20 cellular contexts compared by ENCODE assay signal in the genomic region with DNA sequence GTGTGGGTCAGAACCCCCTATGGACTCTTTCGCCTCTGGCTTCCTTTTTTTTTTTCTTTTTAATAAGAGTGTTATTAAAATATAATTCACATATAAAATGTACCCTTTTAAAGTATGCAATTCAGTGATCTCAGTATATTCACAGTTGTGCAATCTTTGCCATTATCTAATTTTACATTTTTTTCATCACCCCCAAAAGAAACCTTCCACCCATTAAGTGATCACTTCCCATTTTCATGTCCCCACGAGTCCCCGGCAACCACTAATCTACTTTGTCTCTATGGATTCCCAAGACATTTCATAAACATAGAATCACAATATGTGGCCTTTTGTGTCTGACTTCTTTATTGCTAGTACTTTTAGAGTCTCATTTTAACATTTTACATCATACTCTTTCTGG. TPM values are rescaled to one million over a fixed set of nuclear protein-coding genes. Genes with fewer than 3 reads are reported as not detected.
A peak's percentile ranks its signal among the peaks of the same experiment; 100 is the strongest.
DNase-seq lines count a peak whose midpoint lies in the region; ATAC-seq, FAIRE-seq and TF ChIP-seq lines count a peak whose summit lies in the region.
"Had no signal": no experiment of that assay in that cellular context is flagged by ENCODE, and none has a peak within 500 bp of the region (broad histone marks: within the 10 kb centered on the region; RNA-seq: fewer than 3 reads in every experiment).

No MANE protein-coding gene starts in this region.

- H3K27me3 ChIP-seq in HepG2 (ENCODE audit: control insufficient read depth in 1 of 2, insufficient read depth in 2 of 2, low read length in 2 of 2) (peaks cover 1 to 4% of the 10 kb centered on the region in 2 experiments; a peak in 2 of 5 replicates), right lobe of liver (no peaks in the 10 kb centered on the region), K562 (ENCODE audit: control insufficient read depth in 2 of 2, insufficient read depth in 2 of 2, low read length in 2 of 2) (peaks cover 0 to 4% of the 10 kb centered on the region in 2 experiments; a peak in 2 of 5 replicates), esophagus squamous epithelium (no peaks in the 10 kb centered on the region), osteoblast (ENCODE audit: insufficient read depth, low read length) (no peaks in the 10 kb centered on the region), ascending aorta (no peaks in the 10 kb centered on the region)

- ATAC-seq in HepG2 (no peak), right lobe of liver (no peak), K562 (no peak)

- no peak overlapping the region for H2AFZ ChIP-seq in HepG2 (ENCODE audit: low read length)
- H2AFZ ChIP-seq in K562 (ENCODE audit: low read depth, low read length): no peak overlapping the region
- no peak overlapping the region for H2AFZ ChIP-seq in osteoblast (ENCODE audit: low read length)

- no peaks in the 10 kb centered on the region for H3K79me2 ChIP-seq in HepG2 (ENCODE audit: insufficient read depth, low read length)
- H3K79me2 ChIP-seq in K562 (ENCODE audit: control insufficient read depth, insufficient read depth, low read length): no peaks in the 10 kb centered on the region
- H3K79me2 ChIP-seq in osteoblast (ENCODE audit: insufficient read depth, low read length): no peaks in the 10 kb centered on the region

- TF ChIP-seq RAD21 in HepG2 (CRISPR knock-in tag; IDR thresholded peaks at IDR 0.05) (no peak), K562 (CRISPR knock-in tag; conservative IDR thresholded peaks at IDR 0.05 in 1 of 2, IDR thresholded peaks at IDR 0.05 in 1 of 2) (no peak)

- BruUV-seq in HepG2 (replicated peaks; lab: Mats Ljungman, UMichigan) (no TSS peak), K562 (replicated peaks; lab: Mats Ljungman, UMichigan) (no TSS peak)

- H3K4me1 ChIP-seq in HepG2 (ENCODE audit: insufficient read depth, low read length) (0 out of 2 replicates have a peak, but pooled peaks cover 8% of the 10 kb centered on the region), right lobe of liver (no peaks in the 10 kb centered on the region), K562 (replicated peaks in 1 of 2; ENCODE audit: control insufficient read depth in 2 of 2, insufficient read depth in 2 of 2, low read length in 2 of 2) (no peaks in the 10 kb centered on the region), esophagus squamous epithelium (peaks cover 0 to 36% (median 9%) of the 10 kb centered on the region in 3 donors), osteoblast (ENCODE audit: insufficient read depth, low read length) (no peaks in the 10 kb centered on the region), ascending aorta (no peaks in the 10 kb centered on the region)

- POLR2A ChIA-PET in HepG2 (lab: Yijun Ruan, JAX) (no interaction called here), K562 (lab: Yijun Ruan, JAX) (no interaction called here)

- FAIRE-seq in HepG2 (lab: Jason Lieb, UNC) (no peak), K562 (lab: Jason Lieb, UNC) (no peak)
- FAIRE-seq: astrocyte, GM12892 had no signal

- DNase-seq in HepG2 (ENCODE audit: low spot score) (no peak), right lobe of liver (no peak), NOMO-1 treated with DMSO at 0.1 percent for 48 hours (lab: John Stamatoyannopoulos, UW; ENCODE audit: unreplicated experiment) (peak; percentile 94), K562 (ENCODE audit: extremely low read depth in 1 of 4, low spot score in 3 of 4) (no peak), esophagus squamous epithelium (lab: John Stamatoyannopoulos, UW) (no peak), osteoblast (ENCODE audit: insufficient read length, low spot score, missing footprints) (no peak), ascending aorta (ENCODE audit: low spot score in 2 of 2) (no peak)
- no peak for DNase-seq in activated T-cell treated with anti-CD3 and anti-CD28 coated beads, Interleukin-2, amount 50 U/mL, for 1 hour
- DNase-seq: activated CD4-positive, alpha-beta T cell treated with anti-CD3 and anti-CD28 coated beads for 48 hours; central memory CD4-positive, alpha-beta T cell; dermis blood vessel endothelial cell; glutamatergic neuron; HCEC 1CT; NCI-H146; NCI-H524; trophoblast cell had no signal

- 46% methylated on average over 3 of the region's 3 CpGs for WGBS in HepG2 (ENCODE audit: low lambda C conversion rate)
- 72% methylated on average over 3 of the region's 3 CpGs for WGBS in right lobe of liver (ENCODE audit: insufficient coverage, low coverage, low lambda C conversion rate, missing lambda C conversion rate)
- WGBS in K562 (ENCODE audit: insufficient coverage, low coverage, missing lambda C conversion rate): 29% methylated on average over 2 of the region's 3 CpGs
- 50 to 58% methylated on average over 3 of the region's 3 CpGs for WGBS in esophagus squamous epithelium, 2 donors

- TF ChIP-seq POLR2A in HepG2 (IDR thresholded peaks at IDR 0.05; ENCODE audit: insufficient read depth in 1 of 2, low read depth in 2 of 2, low read length in 2 of 2) (no peak), right lobe of liver (IDR thresholded peaks at IDR 0.05) (no peak), K562 (conservative IDR thresholded peaks at IDR 0.05) (no peak), esophagus squamous epithelium (IDR thresholded peaks at IDR 0.05) (no peak)

- CTCF ChIA-PET in HepG2 (lab: Yijun Ruan, JAX; ENCODE audit: low intra/inter-chr PET ratio, low total read pairs): no interaction called here
- CTCF ChIA-PET in K562 (lab: Yijun Ruan, JAX; ENCODE audit: low intra/inter-chr PET ratio): no interaction called here

- H3K4me3 ChIP-seq in HepG2 (replicated peaks in 1 of 3; ENCODE audit: insufficient read depth in 1 of 3, low read depth in 2 of 3, low read length in 3 of 3) (no peak overlapping the region), right lobe of liver (no peak overlapping the region), K562 (no peak overlapping the region), esophagus squamous epithelium (no peak overlapping the region), osteoblast (ENCODE audit: insufficient read depth, low read length) (no peak overlapping the region), ascending aorta (no peak overlapping the region)
- H3K4me3 ChIP-seq: lung, SK-N-MC had no signal

- H4K20me1 ChIP-seq in HepG2 (ENCODE audit: insufficient read depth, low read length) (no peaks in the 10 kb centered on the region), K562 (replicated peaks; ENCODE audit: control insufficient read depth, insufficient read depth, low read length) (no peaks in the 10 kb centered on the region), osteoblast (ENCODE audit: insufficient read depth, low read length) (no peaks in the 10 kb centered on the region)

- intact Hi-C loops in HepG2 (cut with micrococcal nuclease; ENCODE audit: unreplicated experiment) (no loop called here), right lobe of liver (cut with DNase I) (no loop called here), K562 (cut with micrococcal nuclease) (no loop called here), esophagus squamous epithelium (cut with DNase I) (no loop called here), ascending aorta (cut with DNase I) (no loop called here)

- H3K4me2 ChIP-seq in HepG2 (ENCODE audit: low read depth, low read length) (no peak overlapping the region), K562 (ENCODE audit: insufficient read depth, low read length) (no peak overlapping the region), osteoblast (ENCODE audit: insufficient read depth, low read length) (no peak overlapping the region)

- H3K27ac ChIP-seq in HepG2 (ENCODE audit: extremely low read length, insufficient read depth, low read length): no peak overlapping the region
- no peak overlapping the region for H3K27ac ChIP-seq in right lobe of liver
- H3K27ac ChIP-seq in K562 (ENCODE audit: extremely low read depth, low read depth, low read length): no peak overlapping the region
- no peak overlapping the region for H3K27ac ChIP-seq in esophagus squamous epithelium
- H3K27ac ChIP-seq in osteoblast (ENCODE audit: low read depth, low read length): no peak overlapping the region
- no peak overlapping the region for H3K27ac ChIP-seq in ascending aorta
- H3K27ac ChIP-seq: SK-N-MC had no signal

- TF ChIP-seq CTCF in HepG2 (CRISPR knock-in tag; IDR thresholded peaks at IDR 0.05): no peak
- TF ChIP-seq CTCF in right lobe of liver (IDR thresholded peaks at IDR 0.05): no peak
- TF ChIP-seq CTCF in K562 (IDR thresholded peaks at IDR 0.05 in 2 of 3, conservative IDR thresholded peaks at IDR 0.05 in 1 of 3; ENCODE audit: insufficient read depth in 2 of 3, low read depth in 1 of 3, low read length in 3 of 3): no peak
- TF ChIP-seq CTCF in esophagus squamous epithelium (IDR thresholded peaks at IDR 0.05): no peak
- TF ChIP-seq CTCF in osteoblast (IDR thresholded peaks at IDR 0.05; ENCODE audit: extremely low read depth, low read depth, low read length): no peak
- no peak for TF ChIP-seq CTCF in ascending aorta (IDR thresholded peaks at IDR 0.05)

- no peaks in the 10 kb centered on the region for H3K9me1 ChIP-seq in K562 (ENCODE audit: control insufficient read depth, insufficient read depth, low read length)

- H3K9me3 ChIP-seq in HepG2 (ENCODE audit: low read length) (no peaks in the 10 kb centered on the region), right lobe of liver (no peaks in the 10 kb centered on the region), K562 (replicated peaks; ENCODE audit: control insufficient read depth, insufficient read depth, low read depth, low read length) (no peaks in the 10 kb centered on the region), esophagus squamous epithelium (no peaks in the 10 kb centered on the region), osteoblast (ENCODE audit: low read depth, low read length) (no peaks in the 10 kb centered on the region), ascending aorta (no peaks in the 10 kb centered on the region)

- H3K36me3 ChIP-seq in HepG2 (replicated peaks in 1 of 2; ENCODE audit: control insufficient read depth in 1 of 2, insufficient read depth in 2 of 2, low read length in 2 of 2) (no peaks in the 10 kb centered on the region), right lobe of liver (no peaks in the 10 kb centered on the region), K562 (ENCODE audit: control insufficient read depth, insufficient read depth, low read length) (no peaks in the 10 kb centered on the region), esophagus squamous epithelium (no peaks in the 10 kb centered on the region), osteoblast (ENCODE audit: insufficient read depth, low read length) (no peaks in the 10 kb centered on the region), ascending aorta (no peaks in the 10 kb centered on the region)

- TF ChIP-seq EP300 in HepG2 (IDR thresholded peaks at IDR 0.05; ENCODE audit: low read depth in 2 of 2, low read length in 2 of 2) (no peak), HepG2 (CRISPR knock-in tag; IDR thresholded peaks at IDR 0.05; ENCODE audit: borderline replicate concordance) (no peak), K562 (IDR thresholded peaks at IDR 0.05; ENCODE audit: low read length) (no peak)

- in situ Hi-C loops in HepG2 (cut with HindIII; ENCODE audit: extremely low pct_ligation_motif_present, low pct_unique_long_range_greater_than_20kb) (no loop called here), K562 (cut with MboI) (loop anchor here (25.0 kb wide), 1 partner anchor 666 kb away; no protein-coding TSS in a partner anchor)

- H3K9ac ChIP-seq in HepG2 (ENCODE audit: insufficient read depth, low read depth, low read length) (no peak overlapping the region), K562 (ENCODE audit: insufficient read depth in 1 of 2, low read depth in 2 of 2, low read length in 2 of 2) (no peak overlapping the region)

RNA-seq across cellular contexts. Expression of gene ANXA4, which starts 38.7 kb away (rescaled TPM):
- total RNA-seq in HepG2 (2016; rRNA removed; fragmentation: Illumina TruSeq; extraction: Trizol) (155 and 237 TPM in 2 replicates), right lobe of liver (100 to 1,000 TPM in 3 of 6 experiments, 10 to 100 TPM in 3; 53.5 to 173 (median 92.1) TPM), K562 (2014; rRNA removed) (7.5 and 10.9 TPM in 2 replicates), K562 (2014; rRNA removed; fragmentation: Illumina TruSeq; extraction: Trizol) (3.0 and 3.7 TPM in 2 replicates), K562 (2015; rRNA removed; fragmentation: Illumina TruSeq; extraction: Trizol) (2.9 and 3.4 TPM in 2 replicates), K562 (2021) (11.8 and 12.7 TPM in 2 replicates), esophagus squamous epithelium (10 to 100 TPM; 24.8 to 66.4 (median 43.6) TPM), osteoblast (38.4 and 43.9 TPM in 2 replicates), ascending aorta (29.1 TPM)
- 17.9 and 22.8 TPM in 2 replicates for total RNA-seq in HepG2 (2016; cell fraction: cytosol; rRNA removed; fragmentation: Illumina TruSeq; extraction: Trizol; ENCODE audit: low read depth)
- 161 and 233 TPM in 2 replicates for total RNA-seq in HepG2 (2016; cell fraction: insoluble cytoplasmic fraction; rRNA removed; fragmentation: Illumina TruSeq; extraction: Trizol)
- 40.1 and 41.9 TPM in 2 replicates for total RNA-seq in HepG2 (2016; cell fraction: membrane; rRNA removed; fragmentation: Illumina TruSeq; extraction: Trizol)
- 65.6 and 74.7 TPM in 2 replicates for total RNA-seq in HepG2 (2016; cell fraction: nucleus; rRNA removed; fragmentation: Illumina TruSeq; extraction: Trizol)
- polyA plus RNA-seq in HepG2 (2011; rRNA removed) (147 and 168 TPM in 2 replicates), K562 (2011; rRNA removed) (9.5 and 11.7 TPM in 2 replicates), K562 (2014; fragmentation: Illumina TruSeq; extraction: Trizol) (13.6 and 16.1 TPM in 2 replicates), K562 (2014; fragmentation: Nextera tagmentation; extraction: Ambion mirVana) (10 to 100 TPM; 11.6 to 13.2 TPM), K562 (2014; rRNA removed) (10.2 and 10.9 TPM in 2 replicates)
- polyA plus RNA-seq in HepG2 (2011; cell fraction: cytosol; rRNA removed): 87.5 and 190 TPM in 2 replicates
- polyA plus RNA-seq in HepG2 (2011; cell fraction: nucleus; rRNA removed): 143 and 171 TPM in 2 replicates
- 61.9 and 99.0 TPM in 2 replicates for polyA plus RNA-seq in HepG2 (2012)
- 31.6 and 32.5 TPM in 2 replicates for polyA plus RNA-seq in HepG2 (2016; cell fraction: cytosol; fragmentation: Illumina TruSeq; extraction: Trizol; ENCODE audit: low read depth)
- polyA plus RNA-seq in HepG2 (2016; cell fraction: insoluble cytoplasmic fraction; fragmentation: Illumina TruSeq; extraction: Trizol; ENCODE audit: low read depth): 346 and 367 TPM in 2 replicates
- 39.4 and 42.7 TPM in 2 replicates for polyA plus RNA-seq in HepG2 (2016; cell fraction: membrane; fragmentation: Illumina TruSeq; extraction: Trizol; ENCODE audit: low read depth)
- 146 and 162 TPM in 2 replicates for polyA plus RNA-seq in HepG2 (2016; cell fraction: nucleus; fragmentation: Illumina TruSeq; extraction: Trizol; ENCODE audit: insufficient read depth, low read depth)
- polyA minus RNA-seq in HepG2 (2011; rRNA and poly(A)+ RNA removed; ENCODE audit: low replicate concordance): 48.3 and 195 TPM in 2 replicates
- polyA minus RNA-seq in HepG2 (2011; cell fraction: cytosol; rRNA and poly(A)+ RNA removed): 90.7 and 108 TPM in 2 replicates
- polyA minus RNA-seq in HepG2 (2011; cell fraction: nucleus; rRNA and poly(A)+ RNA removed): 70.5 and 74.0 TPM in 2 replicates
- 15.5 and 15.8 TPM in 2 replicates for total RNA-seq in K562 (2011; cell fraction: chromatin; rRNA removed; ENCODE audit: low replicate concordance)
- total RNA-seq in K562 (2011; cell fraction: nucleolus; rRNA removed): 8.4 and 9.0 TPM in 2 replicates
- 12.1 and 16.6 TPM in 2 replicates for total RNA-seq in K562 (2011; cell fraction: nucleoplasm; rRNA removed)
- 9.1 and 15.4 TPM in 2 replicates for polyA plus RNA-seq in K562 (2011; cell fraction: cytosol; rRNA removed)
- 7.3 and 16.5 TPM in 2 replicates for polyA plus RNA-seq in K562 (2011; cell fraction: nucleus; rRNA removed)
- polyA plus RNA-seq in K562 (2012): 16.0 and 34.4 TPM in 2 replicates
- polyA minus RNA-seq in K562 (2011; rRNA and poly(A)+ RNA removed): 7.3 and 14.4 TPM in 2 replicates
- 5.4 and 8.7 TPM in 2 replicates for polyA minus RNA-seq in K562 (2011; cell fraction: cytosol; rRNA and poly(A)+ RNA removed)
- 5.4 and 10.0 TPM in 2 replicates for polyA minus RNA-seq in K562 (2011; cell fraction: nucleus; rRNA and poly(A)+ RNA removed)

RNA-seq across cellular contexts. Expression of gene AAK1, which starts 59.6 kb away (rescaled TPM):
- total RNA-seq in HepG2 (2016; rRNA removed; fragmentation: Illumina TruSeq; extraction: Trizol) (10.3 and 15.2 TPM in 2 replicates), right lobe of liver (10 to 100 TPM; 12.7 to 30.5 (median 20.5) TPM), K562 (2014; rRNA removed) (8.3 and 8.9 TPM in 2 replicates), K562 (2014; rRNA removed; fragmentation: Illumina TruSeq; extraction: Trizol) (6.0 and 6.9 TPM in 2 replicates), K562 (2015; rRNA removed; fragmentation: Illumina TruSeq; extraction: Trizol) (5.5 and 6.8 TPM in 2 replicates), K562 (2021) (13.8 and 17.1 TPM in 2 replicates), esophagus squamous epithelium (10 to 100 TPM; 28.0 to 35.5 (median 32.8) TPM), osteoblast (61.9 and 62.5 TPM in 2 replicates), ascending aorta (53.4 TPM)
- total RNA-seq in HepG2 (2016; cell fraction: cytosol; rRNA removed; fragmentation: Illumina TruSeq; extraction: Trizol; ENCODE audit: low read depth): 2.4 and 3.1 TPM in 2 replicates
- 9.4 and 12.9 TPM in 2 replicates for total RNA-seq in HepG2 (2016; cell fraction: insoluble cytoplasmic fraction; rRNA removed; fragmentation: Illumina TruSeq; extraction: Trizol)
- 7.2 and 7.6 TPM in 2 replicates for total RNA-seq in HepG2 (2016; cell fraction: membrane; rRNA removed; fragmentation: Illumina TruSeq; extraction: Trizol)
- total RNA-seq in HepG2 (2016; cell fraction: nucleus; rRNA removed; fragmentation: Illumina TruSeq; extraction: Trizol): 20.2 and 27.8 TPM in 2 replicates
- polyA plus RNA-seq in HepG2 (2011; rRNA removed) (9.4 and 9.8 TPM in 2 replicates), K562 (2011; rRNA removed) (3.2 and 5.1 TPM in 2 replicates), K562 (2014; fragmentation: Illumina TruSeq; extraction: Trizol) (6.2 and 7.2 TPM in 2 replicates), K562 (2014; fragmentation: Nextera tagmentation; extraction: Ambion mirVana) (1 to 10 TPM in 1 of 2 experiments, under 1 TPM in 1; 0.89 to 2.4 TPM), K562 (2014; rRNA removed) (5.3 and 7.1 TPM in 2 replicates)
- polyA plus RNA-seq in HepG2 (2011; cell fraction: cytosol; rRNA removed): 4.3 and 6.0 TPM in 2 replicates
- 13.6 and 15.8 TPM in 2 replicates for polyA plus RNA-seq in HepG2 (2011; cell fraction: nucleus; rRNA removed)
- 7.2 and 9.5 TPM in 2 replicates for polyA plus RNA-seq in HepG2 (2012)
- 0.59 and 1.3 TPM in 2 replicates for polyA plus RNA-seq in HepG2 (2016; cell fraction: cytosol; fragmentation: Illumina TruSeq; extraction: Trizol; ENCODE audit: low read depth)
- polyA plus RNA-seq in HepG2 (2016; cell fraction: insoluble cytoplasmic fraction; fragmentation: Illumina TruSeq; extraction: Trizol; ENCODE audit: low read depth): 7.3 and 8.6 TPM in 2 replicates
- polyA plus RNA-seq in HepG2 (2016; cell fraction: membrane; fragmentation: Illumina TruSeq; extraction: Trizol; ENCODE audit: low read depth): 1.5 and 1.9 TPM in 2 replicates
- 14.2 and 15.4 TPM in 2 replicates for polyA plus RNA-seq in HepG2 (2016; cell fraction: nucleus; fragmentation: Illumina TruSeq; extraction: Trizol; ENCODE audit: insufficient read depth, low read depth)
- 8.6 and 11.3 TPM in 2 replicates for polyA minus RNA-seq in HepG2 (2011; rRNA and poly(A)+ RNA removed; ENCODE audit: low replicate concordance)
- 17.2 and 18.3 TPM in 2 replicates for polyA minus RNA-seq in HepG2 (2011; cell fraction: cytosol; rRNA and poly(A)+ RNA removed)
- 41.1 and 50.6 TPM in 2 replicates for polyA minus RNA-seq in HepG2 (2011; cell fraction: nucleus; rRNA and poly(A)+ RNA removed)
- 34.4 and 78.8 TPM in 2 replicates for total RNA-seq in K562 (2011; cell fraction: chromatin; rRNA removed; ENCODE audit: low replicate concordance)
- 16.3 and 20.0 TPM in 2 replicates for total RNA-seq in K562 (2011; cell fraction: nucleolus; rRNA removed)
- total RNA-seq in K562 (2011; cell fraction: nucleoplasm; rRNA removed): 38.6 and 69.9 TPM in 2 replicates
- polyA plus RNA-seq in K562 (2011; cell fraction: cytosol; rRNA removed): 2.8 and 3.3 TPM in 2 replicates
- 4.5 and 10.2 TPM in 2 replicates for polyA plus RNA-seq in K562 (2011; cell fraction: nucleus; rRNA removed)
- polyA plus RNA-seq in K562 (2012): 8.1 and 15.8 TPM in 2 replicates
- polyA minus RNA-seq in K562 (2011; rRNA and poly(A)+ RNA removed): 10.5 and 18.0 TPM in 2 replicates
- polyA minus RNA-seq in K562 (2011; cell fraction: cytosol; rRNA and poly(A)+ RNA removed): 4.7 and 7.4 TPM in 2 replicates
- 8.7 and 10.9 TPM in 2 replicates for polyA minus RNA-seq in K562 (2011; cell fraction: nucleus; rRNA and poly(A)+ RNA removed)

Comparison
In these comparisons a context has a peak if more than half of its experiments do, and no peak if none do; other contexts are left out.
1. Of the 241 proteins assayed by ChIP-seq in both HepG2 and K562: peak only in HepG2: none; only in K562: CEBPG; in both: CEBPB; in neither: 239.